In genomic region chr1:156493154-156493631, GRCh38 we compare ENCODE assay signal across 9 cellular contexts. TPM values are rescaled to one million over a fixed set of nuclear protein-coding genes. Genes with fewer than 3 reads are reported as not detected.
DNase-seq lines count a peak whose midpoint lies in the region; TF ChIP-seq lines count a peak whose summit lies in the region.
"Had no signal": no experiment of that assay in that cellular context is flagged by ENCODE, and none has a peak within 500 bp of the region (broad histone marks: within the 10 kb centered on the region; RNA-seq: fewer than 3 reads in every experiment).

No MANE protein-coding gene starts in this region.

- H3K27ac Mint-ChIP-seq in HFFc6: peak overlapping the region; percentile 63; the same call in 1 of the 2 replicates

- no peaks in the 10 kb centered on the region for H3K9me3 Mint-ChIP-seq in HFFc6

- no peak for DNase-seq in HFFc6
- DNase-seq in OCI-M1 (lab: John Stamatoyannopoulos, UW): peak; percentile 60
- DNase-seq in esophagus squamous epithelium (lab: John Stamatoyannopoulos, UW): no peak
- DNase-seq in NCI-H1436 treated with DMSO at 0.1 percent for 48 hours (lab: John Stamatoyannopoulos, UW): no peak
- no peak for DNase-seq in NK-92 (lab: John Stamatoyannopoulos, UW; ENCODE audit: unreplicated experiment)
- DNase-seq in middle frontal gyrus (ENCODE audit: extremely low spot score, low spot score): no peak
- DNase-seq in HK-2 (ENCODE audit: unreplicated experiment): no peak
- DNase-seq: NCI-H1105 treated with DMSO at 0.1 percent for 48 hours had no signal

- H3K27me3 Mint-ChIP-seq in HFFc6 (ENCODE audit: insufficient read depth): peaks cover 8% of the 10 kb centered on the region

- no peaks in the 10 kb centered on the region for H3K27me3 ChIP-seq in esophagus squamous epithelium
- H3K27me3 ChIP-seq in skeletal muscle tissue (ENCODE audit: control insufficient read depth in 3 of 3, insufficient read depth in 3 of 3, low read length in 3 of 3): no peaks in the 10 kb centered on the region

- H3K36me3 ChIP-seq in esophagus squamous epithelium (peaks cover 0 to 23% (median 0%) of the 10 kb centered on the region in 3 donors), skeletal muscle tissue (ENCODE audit: control insufficient read depth in 3 of 3, insufficient read depth in 3 of 3, low read length in 3 of 3) (peaks cover 6 to 27% (median 16%) of the 10 kb centered on the region in 3 donors)

- intact Hi-C loops in esophagus squamous epithelium (cut with DNase I): no loop called here

- TF ChIP-seq CTCF in HFFc6 (IDR thresholded peaks at IDR 0.05) (no peak), esophagus squamous epithelium (IDR thresholded peaks at IDR 0.05) (no peak)

- H3K4me1 ChIP-seq in esophagus squamous epithelium: peaks cover 83 to 100% (median 100%) of the 10 kb centered on the region in 3 donors
- peaks cover 97 to 100% (median 99%) of the 10 kb centered on the region in 3 donors for H3K4me1 ChIP-seq in skeletal muscle tissue (ENCODE audit: control insufficient read depth in 3 of 3, insufficient read depth in 3 of 3, low read length in 3 of 3)

- H3K4me3 ChIP-seq in esophagus squamous epithelium (peak overlapping the region in 1 of 4 donors; percentile 13), skeletal muscle tissue (ENCODE audit: low read length in 3 of 3) (peak overlapping the region; percentile 71 to 77 (median 72))

- H3K4me3 Mint-ChIP-seq in HFFc6: no peak overlapping the region

- peaks cover 90% of the 10 kb centered on the region for H3K4me1 Mint-ChIP-seq in HFFc6 (ENCODE audit: low read depth)

- no peaks in the 10 kb centered on the region for H3K9me3 ChIP-seq in esophagus squamous epithelium
- no peaks in the 10 kb centered on the region for H3K9me3 ChIP-seq in skeletal muscle tissue (ENCODE audit: control insufficient read depth in 3 of 3, low read length in 3 of 3)

- H3K36me3 Mint-ChIP-seq in HFFc6 (ENCODE audit: low read depth): peaks cover 17% of the 10 kb centered on the region

- no peak for TF ChIP-seq POLR2A in esophagus squamous epithelium (IDR thresholded peaks at IDR 0.05)

- WGBS in esophagus squamous epithelium, 2 donors: 21 to 29% methylated on average over 9 to 11 of the region's 11 CpGs

- H3K9ac ChIP-seq in skeletal muscle tissue (ENCODE audit: low read depth in 1 of 3, low read length in 3 of 3): peak overlapping the region; percentile 91 to 96 (median 95)

- H3K27ac ChIP-seq in esophagus squamous epithelium (peak overlapping the region; percentile 1 to 100 (median 84)), skeletal muscle tissue (ENCODE audit: low read depth, low read length) (peak overlapping the region; percentile 100)

RNA-seq across cellular contexts. Expression of gene MEF2D, which starts 7.4 kb away (rescaled TPM):
- 10 to 100 TPM; 50.0 to 60.1 (median 56.8) TPM for total RNA-seq in HFFc6 (2021; fragmentation: NEBNext Ultra II Directional; extraction: Animal tissue kit (Norgen Biotek cat#: 25700))
- total RNA-seq in esophagus squamous epithelium: 10 to 100 TPM in 3 of 4 donors, 1 to 10 TPM in 1; 9.1 to 30.1 (median 12.1) TPM
- total RNA-seq in skeletal muscle tissue: 7.8 TPM
